ENCODE assay signal across 8 cellular contexts in the genomic region with DNA sequence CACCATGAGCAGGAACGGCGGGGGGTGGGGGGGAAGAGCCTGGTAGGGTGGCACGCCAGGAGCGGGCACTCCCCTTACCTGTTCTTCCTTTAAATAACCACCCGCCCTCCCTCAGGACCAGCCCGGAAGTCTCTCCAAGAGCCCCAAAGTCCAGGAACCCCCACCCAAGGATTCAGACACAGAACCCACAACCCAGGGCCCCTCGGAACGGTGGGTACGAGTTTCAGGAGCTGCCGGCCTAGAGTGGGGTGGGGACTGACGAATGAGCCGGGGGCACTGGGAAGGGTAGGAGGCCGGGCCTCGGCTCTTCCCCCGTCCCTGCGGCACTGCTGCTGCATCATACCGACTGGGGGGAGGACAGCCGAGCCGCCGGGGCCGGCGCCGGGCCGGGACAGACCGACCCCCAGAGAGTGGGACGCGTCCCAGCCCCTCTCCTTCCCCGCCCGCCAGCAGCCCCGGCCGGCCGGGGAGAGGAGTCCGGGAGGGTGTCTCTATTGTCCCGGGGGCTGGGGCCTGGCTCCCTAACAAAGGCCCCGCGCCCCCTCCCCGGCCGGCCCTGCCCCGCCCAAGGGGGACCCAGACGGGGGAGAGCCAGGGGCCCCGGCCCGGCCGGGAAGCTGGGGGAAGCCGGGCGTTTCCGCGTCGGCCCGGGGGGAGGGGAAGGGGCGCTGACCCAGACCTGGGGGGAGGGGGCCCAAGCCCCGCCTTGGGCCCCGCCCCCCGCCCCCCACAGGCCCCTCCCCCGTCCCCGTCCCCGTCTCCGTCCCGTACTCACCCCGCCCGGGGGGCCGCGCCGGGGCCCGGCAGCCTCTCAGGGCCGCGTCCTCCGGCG. TPM values are rescaled to one million over a fixed set of nuclear protein-coding genes. Genes with fewer than 3 reads are reported as not detected.
DNase-seq lines count a peak whose midpoint lies in the region; ATAC-seq and TF ChIP-seq lines count a peak whose summit lies in the region.

No MANE protein-coding gene starts in this region.

- peak overlapping the region; percentile 92 for H3K9ac ChIP-seq in neuronal stem cell (ENCODE audit: low read depth, low read length, poor library complexity)

- peaks cover 31 to 40% of the 10 kb centered on the region in 2 donors for H3K36me3 ChIP-seq in neuronal stem cell (replicated peaks in 1 of 2; ENCODE audit: control insufficient read depth in 2 of 2, insufficient read depth in 2 of 2, low read length in 2 of 2)

- H3K27ac Mint-ChIP-seq in activated naive CD4-positive, alpha-beta T cell treated with anti-CD3 and anti-CD28 coated beads for 36 hours: peak overlapping the region; percentile 83

- peak; percentile 42 for DNase-seq in AG10803 (ENCODE audit: low read depth)
- DNase-seq in RPMI8226: peak; percentile 68
- peak; percentile 53 for DNase-seq in activated naive CD4-positive, alpha-beta T cell treated with anti-CD3 and anti-CD28 coated beads for 36 hours
- DNase-seq in globus pallidus (ENCODE audit: low spot score): peak; percentile 37
- peak; percentile 65 for DNase-seq in neuronal stem cell (ENCODE audit: low spot score)

- peak overlapping the region; percentile 32 for H2BK5ac ChIP-seq in neuronal stem cell (ENCODE audit: low read length)

- peak overlapping the region; percentile 90 for H3K4me2 ChIP-seq in neuronal stem cell (ENCODE audit: insufficient read depth, low read length, poor library complexity, severe bottlenecking)

- H4K91ac ChIP-seq in neuronal stem cell (ENCODE audit: low read depth, low read length, poor library complexity): peak overlapping the region; percentile 49

- H3K9me3 Mint-ChIP-seq in activated naive CD4-positive, alpha-beta T cell treated with anti-CD3 and anti-CD28 coated beads for 36 hours: no peaks in the 10 kb centered on the region

- H3K36me3 Mint-ChIP-seq in activated naive CD4-positive, alpha-beta T cell treated with anti-CD3 and anti-CD28 coated beads for 36 hours (ENCODE audit: low read depth): peaks cover 20% of the 10 kb centered on the region

- WGBS in neuronal stem cell (ENCODE audit: extremely low coverage in 2 of 2, insufficient read length in 2 of 2, insufficient replicate concordance in 1 of 2), 2 donors: no CpG with 5 or more reads among the region's 68 CpGs

- peak overlapping the region; percentile 77 for H2AFZ ChIP-seq in neuronal stem cell (ENCODE audit: low read length)

- peak overlapping the region; percentile 20 for H2AK5ac ChIP-seq in neuronal stem cell (ENCODE audit: low read depth, low read length)

- no peak overlapping the region for H2BK120ac ChIP-seq in neuronal stem cell (ENCODE audit: low read depth, low read length)

- peak overlapping the region; percentile 82 for H3K4me3 ChIP-seq in AG10803 (ENCODE audit: low read length)
- H3K4me3 ChIP-seq in neuronal stem cell (ENCODE audit: low read length in 2 of 2): peak overlapping the region; percentile 85 to 87

- H3K79me1 ChIP-seq in neuronal stem cell (ENCODE audit: low read depth, low read length): peaks cover 18% of the 10 kb centered on the region

- peak overlapping the region; percentile 38 for H3K23ac ChIP-seq in neuronal stem cell (ENCODE audit: low read depth, low read length, poor library complexity)

- H3K4me3 Mint-ChIP-seq in activated naive CD4-positive, alpha-beta T cell treated with anti-CD3 and anti-CD28 coated beads for 36 hours: peak overlapping the region; percentile 74

- no peak overlapping the region for H3K4ac ChIP-seq in neuronal stem cell (ENCODE audit: low read length)

- H3K14ac ChIP-seq in neuronal stem cell (ENCODE audit: low read length): no peak overlapping the region

- no peaks in the 10 kb centered on the region for H3K27me3 Mint-ChIP-seq in activated naive CD4-positive, alpha-beta T cell treated with anti-CD3 and anti-CD28 coated beads for 36 hours (ENCODE audit: low read depth)

- peak overlapping the region; percentile 94 for H3K18ac ChIP-seq in neuronal stem cell (ENCODE audit: low read length)

- H3K27ac ChIP-seq in neuronal stem cell (replicated peaks; ENCODE audit: low read length): peak overlapping the region; percentile 98

- H3K9me3 ChIP-seq in neuronal stem cell (replicated peaks in 1 of 2; ENCODE audit: control insufficient read depth in 2 of 2, insufficient read depth in 1 of 2, low read depth in 1 of 2, low read length in 2 of 2): no peaks in the 10 kb centered on the region

- peaks cover 29% of the 10 kb centered on the region for H3K4me1 Mint-ChIP-seq in activated naive CD4-positive, alpha-beta T cell treated with anti-CD3 and anti-CD28 coated beads for 36 hours (ENCODE audit: low read depth)

- H3K4me1 ChIP-seq in neuronal stem cell (ENCODE audit: control insufficient read depth in 2 of 2, insufficient read depth in 1 of 2, low read depth in 1 of 2, low read length in 2 of 2): peaks cover 11 to 13% of the 10 kb centered on the region in 2 donors

- H2BK12ac ChIP-seq in neuronal stem cell (ENCODE audit: low read length): no peak overlapping the region

- intact Hi-C loops in activated naive CD4-positive, alpha-beta T cell treated with anti-CD3 and anti-CD28 coated beads for 36 hours (cut with micrococcal nuclease): no loop called here

- CTCF ChIA-PET in activated naive CD4-positive, alpha-beta T cell treated with anti-CD3 and anti-CD28 coated beads for 36 hours (lab: Charles Lee): interaction anchor here (0.9 to 2.0 kb wide), 4 partner anchors 11 to 147 kb away, joined by 3 to 9 read pairs (median 6); a partner anchor contains a TSS

- ATAC-seq in GM19035 (IDR thresholded peaks at IDR 0.05; ENCODE audit: unreplicated experiment): peak; percentile 24
- peak; percentile 19 for ATAC-seq in HG03139 (IDR thresholded peaks at IDR 0.05; ENCODE audit: unreplicated experiment)
- ATAC-seq in GM18870 (IDR thresholded peaks at IDR 0.05; ENCODE audit: unreplicated experiment): no peak

- no peak for TF ChIP-seq CTCF in AG10803 (conservative IDR thresholded peaks at IDR 0.05; ENCODE audit: low read length)

- H3K27me3 ChIP-seq in neuronal stem cell (ENCODE audit: control insufficient read depth in 3 of 3, insufficient read depth in 3 of 3, low read depth in 1 of 3, low read length in 3 of 3): no peaks in the 10 kb centered on the region

- peak overlapping the region; percentile 98 for H4K8ac ChIP-seq in neuronal stem cell (ENCODE audit: low read depth, low read length)

- no peak overlapping the region for H2BK15ac ChIP-seq in neuronal stem cell (ENCODE audit: low read length)

RNA-seq across cellular contexts. Expression of a gene that starts 0.7 kb away (rescaled TPM):
- total RNA-seq in activated naive CD4-positive, alpha-beta T cell treated with anti-CD3 and anti-CD28 coated beads for 36 hours: 10 to 100 TPM; 53.3 to 53.9 TPM
- polyA plus RNA-seq in neuronal stem cell (2013, experiment 1 of 2): 45.0 TPM
- polyA plus RNA-seq in neuronal stem cell (2013, experiment 2 of 2): 44.5 TPM

RNA-seq across cellular contexts. Expression of a gene that starts 12.2 kb away (rescaled TPM):
- 10 to 100 TPM; 21.2 to 22.9 TPM for total RNA-seq in activated naive CD4-positive, alpha-beta T cell treated with anti-CD3 and anti-CD28 coated beads for 36 hours
- polyA plus RNA-seq in neuronal stem cell (2013, experiment 1 of 2): 22.0 TPM
- polyA plus RNA-seq in neuronal stem cell (2013, experiment 2 of 2): 22.0 TPM

RNA-seq across cellular contexts. Expression of a gene that starts 20.5 kb away (rescaled TPM):
- 10 to 100 TPM; 91.8 to 92.6 TPM for total RNA-seq in activated naive CD4-positive, alpha-beta T cell treated with anti-CD3 and anti-CD28 coated beads for 36 hours
- polyA plus RNA-seq in neuronal stem cell (2013, experiment 1 of 2): 26.7 TPM
- polyA plus RNA-seq in neuronal stem cell (2013, experiment 2 of 2): 27.4 TPM

RNA-seq across cellular contexts. Expression of a gene that starts 28.4 kb away (rescaled TPM):
- under 1 TPM in 1 of 2 experiments, not detected in 1; 0.12 TPM for total RNA-seq in activated naive CD4-positive, alpha-beta T cell treated with anti-CD3 and anti-CD28 coated beads for 36 hours
- polyA plus RNA-seq in neuronal stem cell (2013, experiment 1 of 2): 0.13 TPM
- 0.07 TPM for polyA plus RNA-seq in neuronal stem cell (2013, experiment 2 of 2)

RNA-seq across cellular contexts. Expression of a gene that starts 57.2 kb away (rescaled TPM):
- 10 to 100 TPM; 16.9 to 17.6 TPM for total RNA-seq in activated naive CD4-positive, alpha-beta T cell treated with anti-CD3 and anti-CD28 coated beads for 36 hours
- polyA plus RNA-seq in neuronal stem cell (2013, experiment 1 of 2): 7.6 TPM
- 7.8 TPM for polyA plus RNA-seq in neuronal stem cell (2013, experiment 2 of 2)
